ENCODE assay signal across 14 cellular contexts in the genomic region with DNA sequence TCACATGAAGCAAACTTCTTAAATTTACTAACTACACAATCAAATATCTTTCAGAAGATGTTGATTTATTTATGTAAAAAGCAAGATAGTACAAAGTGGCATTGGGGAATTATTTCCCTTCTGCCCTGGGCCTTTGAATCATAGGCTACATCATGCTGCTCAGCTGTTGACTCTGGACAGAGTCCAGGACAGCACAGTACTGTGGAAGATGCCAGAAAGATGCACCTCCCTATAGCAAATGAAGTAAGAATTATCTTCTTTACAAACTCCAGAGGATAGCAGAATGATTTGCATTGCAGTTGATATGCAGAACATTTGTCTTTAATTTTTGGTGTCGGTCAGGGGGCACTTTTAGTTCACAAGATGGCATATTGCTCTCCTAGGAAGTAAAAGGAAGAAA.
A peak's percentile ranks its signal among the peaks of the same experiment; 100 is the strongest.
DNase-seq lines count a peak whose midpoint lies in the region; ATAC-seq and TF ChIP-seq lines count a peak whose summit lies in the region.
"Had no signal": no experiment of that assay in that cellular context is flagged by ENCODE, and none has a peak within 500 bp of the region (broad histone marks: within the 10 kb centered on the region; RNA-seq: fewer than 3 reads in every experiment).

No MANE protein-coding gene starts in this region.

- H3K4me3 ChIP-seq in AG04450 (ENCODE audit: low read depth, low read length) (no peak overlapping the region), astrocyte of the spinal cord (ENCODE audit: low read depth, low read length) (no peak overlapping the region), kidney epithelial cell (ENCODE audit: low read depth, low read length) (no peak overlapping the region), body of pancreas (no peak overlapping the region)
- H3K4me3 ChIP-seq: cardiac muscle cell had no signal

- H3K27ac ChIP-seq in AG04450 (ENCODE audit: low read depth, low read length) = no peak overlapping the region
- no peak overlapping the region for H3K27ac ChIP-seq in body of pancreas
- H3K27ac ChIP-seq: cardiac muscle cell had no signal

- in situ Hi-C loops in astrocyte of the spinal cord (cut with HindIII; ENCODE audit: low sequenced_read_pairs) = no loop called here

- H3K9me3 ChIP-seq in AG04450 (ENCODE audit: control insufficient read depth, insufficient read depth, low read length) (no peaks in the 10 kb centered on the region), body of pancreas (no peaks in the 10 kb centered on the region)

- DNase-seq in AG04450 (ENCODE audit: low read depth, low spot score) (peak; percentile 16), HS-5 (ENCODE audit: low read depth) (peak; percentile 9), astrocyte of the spinal cord (ENCODE audit: low read depth, low spot score) (peak; percentile 79), kidney epithelial cell (ENCODE audit: low read depth) (peak; percentile 1), body of pancreas (no peak), activated gamma-delta T cell (lab: John Stamatoyannopoulos, UW) (no peak), midbrain (lab: John Stamatoyannopoulos, UW) (no peak), NCI-H524 treated with DMSO at 0.1 percent for 48 hours (lab: John Stamatoyannopoulos, UW) (no peak)
- DNase-seq: activated B cell treated with CpG ODN at 0.5 μM for 24 hours; activated T-cell treated with anti-CD3 and anti-CD28 coated beads, Interleukin-2, amount 50 U/mL, for 1 hour; AML-193; NCI-H510A treated with DMSO at 0.1 percent for 48 hours; nephron progenitor cell had no signal

- CTCF ChIA-PET in AG04450 (lab: Charles Lee) = no interaction called here

- TF ChIP-seq CTCF in AG04450 (IDR thresholded peaks at IDR 0.05; ENCODE audit: low read depth, low read length) = no peak
- TF ChIP-seq CTCF in astrocyte of the spinal cord (IDR thresholded peaks at IDR 0.05; ENCODE audit: low read depth, low read length) = no peak
- TF ChIP-seq CTCF in kidney epithelial cell (IDR thresholded peaks at IDR 0.05; ENCODE audit: insufficient read depth, low read length, poor library complexity, severe bottlenecking) = no peak
- TF ChIP-seq CTCF in body of pancreas (IDR thresholded peaks at IDR 0.05) = no peak

- H3K27me3 ChIP-seq in AG04450 (ENCODE audit: control insufficient read depth, insufficient read depth, low read length) = no peaks in the 10 kb centered on the region
- H3K27me3 ChIP-seq in kidney epithelial cell (ENCODE audit: control insufficient read depth, insufficient read depth, low read length) = no peaks in the 10 kb centered on the region
- no peaks in the 10 kb centered on the region for H3K27me3 ChIP-seq in body of pancreas
- H3K27me3 ChIP-seq: cardiac muscle cell had no signal

- no peak for ATAC-seq in body of pancreas

- 94 to 96% methylated on average over 1 of the region's 1 CpG for WGBS in body of pancreas, 2 donors

- H3K36me3 ChIP-seq in kidney epithelial cell (ENCODE audit: control insufficient read depth, insufficient read depth, low read length) (no peaks in the 10 kb centered on the region), body of pancreas (replicated peaks in 1 of 2; ENCODE audit: insufficient read depth in 1 of 2, low read depth in 2 of 2) (no peaks in the 10 kb centered on the region)
- H3K36me3 ChIP-seq: cardiac muscle cell had no signal

- no peak for TF ChIP-seq POLR2A in body of pancreas (IDR thresholded peaks at IDR 0.05)

- intact Hi-C loops in body of pancreas (cut with DNase I) = no loop called here

- H3K4me1 ChIP-seq in body of pancreas = no peaks in the 10 kb centered on the region

- POLR2A ChIA-PET in AG04450 (lab: Yijun Ruan, JAX) = no interaction called here

Comparison
In these comparisons a context has a peak if more than half of its experiments do, and no peak if none do; other contexts are left out.
1. DNase-seq: peak in AG04450 (single experiment), HS-5 (single experiment), astrocyte of the spinal cord (single experiment) and kidney epithelial cell (single experiment); none in body of pancreas (0 of 4), activated gamma-delta T cell (single experiment), midbrain (single experiment) and NCI-H524 treated with DMSO at 0.1 percent for 48 hours (single experiment).